In the genomic region with DNA sequence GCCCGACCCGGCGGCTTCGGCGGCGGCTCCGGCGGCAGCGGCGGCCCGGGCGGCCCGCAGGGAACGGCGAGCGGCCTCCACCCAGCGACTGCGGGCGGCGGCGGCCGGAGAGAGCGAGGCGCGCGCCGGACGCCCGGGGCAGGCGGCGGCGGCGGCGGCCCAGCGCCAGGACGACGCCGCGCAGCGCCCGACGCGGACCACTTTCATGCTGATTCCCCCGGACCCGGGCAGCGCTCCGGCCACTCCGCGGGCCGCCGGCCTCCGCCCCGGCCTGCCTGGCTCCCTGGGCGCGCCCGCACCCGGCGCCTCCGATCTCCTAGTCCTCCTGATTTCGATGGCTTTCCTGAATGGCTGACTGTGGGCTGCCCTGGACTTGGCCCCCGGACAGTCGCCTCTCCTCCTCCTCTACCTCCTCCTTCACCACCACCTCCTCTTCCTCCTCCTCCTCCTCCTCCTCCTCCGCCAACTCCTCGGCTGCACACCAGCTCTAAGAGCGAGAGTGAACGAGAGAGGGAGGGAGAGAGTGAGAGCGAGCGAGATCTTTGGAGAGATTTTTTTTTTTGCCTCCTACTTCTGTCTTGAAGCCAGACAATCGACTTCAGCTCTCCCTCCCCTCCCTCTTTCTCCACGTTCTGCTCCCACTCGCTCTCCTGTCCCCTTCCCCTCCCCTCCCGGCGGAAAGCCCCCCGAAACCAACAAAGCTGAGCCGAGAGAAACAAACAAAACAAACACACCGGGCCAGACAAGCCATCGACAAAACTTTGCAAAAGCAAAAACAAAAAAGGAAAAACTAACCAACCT, we compare ENCODE assay signal across 8 cellular contexts. TPM values are rescaled to one million over a fixed set of nuclear protein-coding genes. Genes with fewer than 3 reads are reported as not detected.
DNase-seq lines count a peak whose midpoint lies in the region; ATAC-seq and TF ChIP-seq lines count a peak whose summit lies in the region.

No MANE protein-coding gene starts in this region.

- peak overlapping the region; percentile 97 for H3K27ac Mint-ChIP-seq in chondrocyte (ENCODE audit: unreplicated experiment)

- H3K79me1 ChIP-seq in mesendoderm (ENCODE audit: low read length), result no peaks in the 10 kb centered on the region

- peak overlapping the region; percentile 96 for H3K4me3 Mint-ChIP-seq in chondrocyte (ENCODE audit: unreplicated experiment)

- no peak overlapping the region for H3K4ac ChIP-seq in mesendoderm (ENCODE audit: low read depth, low read length)

- H3K27me3 ChIP-seq in mesendoderm (ENCODE audit: insufficient read depth, low read length, poor library complexity), result peaks cover 66% of the 10 kb centered on the region

- no peak overlapping the region for H3K23ac ChIP-seq in mesendoderm (ENCODE audit: low read length)

- no peak overlapping the region for H2BK15ac ChIP-seq in mesendoderm (replicated peaks; ENCODE audit: low read depth)

- no peaks in the 10 kb centered on the region for H3K79me2 ChIP-seq in mesendoderm (ENCODE audit: control insufficient read depth, insufficient read depth, low read length)

- no peak overlapping the region for H3K27ac ChIP-seq in mesendoderm (ENCODE audit: low read depth, low read length)

- no peak overlapping the region for H2AK5ac ChIP-seq in mesendoderm (ENCODE audit: low read length)

- no peak for TF ChIP-seq CTCF in chondrocyte (IDR thresholded peaks at IDR 0.05)

- H3K9ac ChIP-seq in mesendoderm (ENCODE audit: low read length), result peak overlapping the region; percentile 50

- no peaks in the 10 kb centered on the region for H3K9me3 Mint-ChIP-seq in chondrocyte (ENCODE audit: low read depth)

- H4K8ac ChIP-seq in mesendoderm (ENCODE audit: low read depth, low read length), result no peak overlapping the region

- H3K27me3 Mint-ChIP-seq in chondrocyte (ENCODE audit: low read depth), result no peaks in the 10 kb centered on the region

- no peak overlapping the region for H3K4me3 ChIP-seq in mesendoderm (ENCODE audit: low read length)

- peak overlapping the region; percentile 74 for H3K4me2 ChIP-seq in mesendoderm (ENCODE audit: low read length)

- H4K5ac ChIP-seq in mesendoderm (ENCODE audit: low read length), result no peak overlapping the region

- H2BK5ac ChIP-seq in mesendoderm (ENCODE audit: low read length), result no peak overlapping the region

- H3K18ac ChIP-seq in mesendoderm (ENCODE audit: low read length), result peak overlapping the region; percentile 7

- DNase-seq in LoVo (ENCODE audit: low spot score), result peak; percentile 68
- DNase-seq in chondrocyte (ENCODE audit: low spot score), result no peak
- DNase-seq in mesendoderm, result no peak
- DNase-seq in stimulated activated CD4-positive, alpha-beta T cell treated with anti-CD3 and anti-CD28 coated beads, Interleukin-4, amount 100 ng/mL, for 24 hours, result no peak
- no peak for DNase-seq in SHP77 (lab: John Stamatoyannopoulos, UW)
- no peak for DNase-seq in activated effector memory CD4-positive, alpha-beta T cell treated with Interleukin-2 at 50 U/mL for 16 hours
- DNase-seq in pons (ENCODE audit: low spot score), result no peak

- no peaks in the 10 kb centered on the region for H3K36me3 ChIP-seq in mesendoderm (ENCODE audit: control insufficient read depth, insufficient read depth, low read length)

- H3K4me1 Mint-ChIP-seq in chondrocyte (ENCODE audit: low read depth), result peaks cover 33% of the 10 kb centered on the region

- peaks cover 3% of the 10 kb centered on the region for H3K4me1 ChIP-seq in mesendoderm (ENCODE audit: control insufficient read depth, low read depth, low read length)

- peak; percentile 7 for ATAC-seq in GM18498 (IDR thresholded peaks at IDR 0.05; ENCODE audit: unreplicated experiment)

- no peak overlapping the region for H2BK120ac ChIP-seq in mesendoderm (ENCODE audit: low read depth, low read length)

- peaks cover 45% of the 10 kb centered on the region for H3K36me3 Mint-ChIP-seq in chondrocyte (ENCODE audit: low read depth)

- WGBS in mesendoderm (ENCODE audit: extremely low coverage, insufficient coverage, low lambda C conversion rate), result no CpG with 5 or more reads among the region's 77 CpGs

- peak overlapping the region; percentile 63 for H3K56ac ChIP-seq in mesendoderm (ENCODE audit: low read length)

RNA-seq across cellular contexts. Expression of a gene that starts 0.8 kb away (rescaled TPM):
- total RNA-seq in chondrocyte, result 151 to 169 TPM (median 167 TPM) in 3 replicates
- polyA plus RNA-seq in mesendoderm (2013, experiment 1 of 2), result 0.03 TPM
- polyA plus RNA-seq in mesendoderm (2013, experiment 2 of 2), result 0.04 TPM
